31 cellular contexts compared by ENCODE assay signal in genomic region chr3:75188937-75189336, GRCh38.
"Had no signal": no experiment of that assay in that cellular context is flagged by ENCODE, and none has a peak within 500 bp of the region (broad histone marks: within the 10 kb centered on the region; RNA-seq: fewer than 3 reads in every experiment).

No MANE protein-coding gene starts in this region.

- H3K36me3 ChIP-seq: neutrophil, ovary, right lobe of liver, sigmoid colon, stomach, thoracic aorta, thyroid gland, tibial nerve, upper lobe of left lung, vagina had no signal

- FAIRE-seq: small intestine, urothelium cell line had no signal

- H3K27me3 ChIP-seq: ovary, right lobe of liver, sigmoid colon, thyroid gland, tibial nerve, upper lobe of left lung, vagina had no signal

- H3K4me3 ChIP-seq: ovary, psoas muscle, right lobe of liver, sigmoid colon, stomach, thoracic aorta, thyroid gland, tibial nerve, upper lobe of left lung, vagina had no signal

- H3K4me3 Mint-ChIP-seq: naive thymus-derived CD4-positive, alpha-beta T cell; natural killer cell; nephron; neural crest cell; stimulated activated effector memory CD8-positive, alpha-beta T cell treated with anti-CD3 and anti-CD28 coated beads, Interleukin-12 subunit alpha, Interleukin-12 subunit beta, amount 100 ng/mL, for 72 hours; stimulated activated naive B cell treated with anti-CD40 and anti-IgM and Interleukin-4, amounts not matched to agents 10 μg/mL and 1 μg/mL and 100 μg/mL, for 72 hours; stimulated activated naive CD8-positive, alpha-beta T cell treated with anti-CD3 and anti-CD28 coated beads, Interleukin-15, Interleukin-2, amounts not matched to agents 100 ng/mL and 50 ng/mL, for 24 hours had no signal

- ATAC-seq: naive thymus-derived CD4-positive, alpha-beta T cell; natural killer cell; psoas muscle; right cardiac atrium; right lobe of liver; stimulated activated effector memory CD8-positive, alpha-beta T cell treated with anti-CD3 and anti-CD28 coated beads, Interleukin-12 subunit alpha, Interleukin-12 subunit beta, amount 100 ng/mL, for 72 hours; stimulated activated naive B cell treated with anti-CD40 and anti-IgM and Interleukin-4, amounts not matched to agents 10 μg/mL and 1 μg/mL and 100 μg/mL, for 72 hours had no signal

- H3K9me3 ChIP-seq: neutrophil, ovary, psoas muscle, right lobe of liver, sigmoid colon, stomach, thoracic aorta, thyroid gland, tibial nerve, upper lobe of left lung, vagina had no signal

- H3K4me1 ChIP-seq: parathyroid adenoma, psoas muscle, right lobe of liver, sigmoid colon, stomach, thyroid gland, tibial nerve, upper lobe of left lung, vagina had no signal

- H3K27ac Mint-ChIP-seq: natural killer cell; nephron; progenitor cell of endocrine pancreas; stimulated activated effector memory CD8-positive, alpha-beta T cell treated with anti-CD3 and anti-CD28 coated beads, Interleukin-12 subunit alpha, Interleukin-12 subunit beta, amount 100 ng/mL, for 72 hours; stimulated activated naive B cell treated with anti-CD40 and anti-IgM and Interleukin-4, amounts not matched to agents 10 μg/mL and 1 μg/mL and 100 μg/mL, for 72 hours; stimulated activated naive CD8-positive, alpha-beta T cell treated with anti-CD3 and anti-CD28 coated beads, Interleukin-15, Interleukin-2, amounts not matched to agents 100 ng/mL and 50 ng/mL, for 24 hours had no signal

- H3K4me1 Mint-ChIP-seq: natural killer cell; nephron; stimulated activated effector memory CD8-positive, alpha-beta T cell treated with anti-CD3 and anti-CD28 coated beads, Interleukin-12 subunit alpha, Interleukin-12 subunit beta, amount 100 ng/mL, for 72 hours; stimulated activated naive B cell treated with anti-CD40 and anti-IgM and Interleukin-4, amounts not matched to agents 10 μg/mL and 1 μg/mL and 100 μg/mL, for 72 hours had no signal

- H3K9ac ChIP-seq: parathyroid adenoma had no signal

- H3K9me3 Mint-ChIP-seq: naive thymus-derived CD4-positive, alpha-beta T cell; natural killer cell; nephron; neural crest cell; stimulated activated effector memory CD8-positive, alpha-beta T cell treated with anti-CD3 and anti-CD28 coated beads, Interleukin-12 subunit alpha, Interleukin-12 subunit beta, amount 100 ng/mL, for 72 hours; stimulated activated naive B cell treated with anti-CD40 and anti-IgM and Interleukin-4, amounts not matched to agents 10 μg/mL and 1 μg/mL and 100 μg/mL, for 72 hours; stimulated activated naive CD8-positive, alpha-beta T cell treated with anti-CD3 and anti-CD28 coated beads, Interleukin-15, Interleukin-2, amounts not matched to agents 100 ng/mL and 50 ng/mL, for 24 hours had no signal

- H3K79me2 ChIP-seq: parathyroid adenoma had no signal

- H3K27ac ChIP-seq: neutrophil, ovary, parathyroid adenoma, psoas muscle, right lobe of liver, sigmoid colon, stomach, thoracic aorta, thyroid gland, tibial nerve, upper lobe of left lung, vagina had no signal

- DNase-seq: naive thymus-derived CD4-positive, alpha-beta T cell; natural killer cell; nucleus accumbens; ovary; posterior cingulate gyrus; psoas muscle; right cardiac atrium; right lobe of liver; sigmoid colon; small intestine; stimulated activated CD4-positive, alpha-beta T cell treated with anti-CD3 and anti-CD28 coated beads, Interleukin-15, amount 100 ng/mL, for 24 hours; stimulated activated CD4-positive, alpha-beta T cell treated with anti-CD3 and anti-CD28 coated beads, Interleukin-2, amount 100 ng/mL, for 24 hours; stimulated activated CD4-positive, alpha-beta T cell treated with anti-CD3 and anti-CD28 coated beads, Interleukin-2, amount 100 ng/mL, for 48 hours; stimulated activated CD4-positive, alpha-beta T cell treated with anti-CD3 and anti-CD28 coated beads, Interleukin-4, amount 100 ng/mL, for 24 hours; stimulated activated naive B cell treated with anti-CD40 and anti-IgM and Interleukin-4, amounts not matched to agents 10 μg/mL and 1 μg/mL and 100 μg/mL, for 72 hours; stimulated activated naive CD4-positive, alpha-beta T cell treated with Interleukin-2 at 50 U/mL for 16 hours; stomach; thyroid gland; trophoblast cell; upper lobe of left lung had no signal

- H3K27me3 Mint-ChIP-seq: progenitor cell of endocrine pancreas; stimulated activated naive B cell treated with anti-CD40 and anti-IgM and Interleukin-4, amounts not matched to agents 10 μg/mL and 1 μg/mL and 100 μg/mL, for 72 hours had no signal

- H2AFZ ChIP-seq: parathyroid adenoma had no signal

- H3K36me3 Mint-ChIP-seq: naive thymus-derived CD4-positive, alpha-beta T cell; natural killer cell; stimulated activated effector memory CD8-positive, alpha-beta T cell treated with anti-CD3 and anti-CD28 coated beads, Interleukin-12 subunit alpha, Interleukin-12 subunit beta, amount 100 ng/mL, for 72 hours; stimulated activated naive B cell treated with anti-CD40 and anti-IgM and Interleukin-4, amounts not matched to agents 10 μg/mL and 1 μg/mL and 100 μg/mL, for 72 hours had no signal
